Comparison of ENCODE assay signal across 9 cellular contexts in the genomic region with DNA sequence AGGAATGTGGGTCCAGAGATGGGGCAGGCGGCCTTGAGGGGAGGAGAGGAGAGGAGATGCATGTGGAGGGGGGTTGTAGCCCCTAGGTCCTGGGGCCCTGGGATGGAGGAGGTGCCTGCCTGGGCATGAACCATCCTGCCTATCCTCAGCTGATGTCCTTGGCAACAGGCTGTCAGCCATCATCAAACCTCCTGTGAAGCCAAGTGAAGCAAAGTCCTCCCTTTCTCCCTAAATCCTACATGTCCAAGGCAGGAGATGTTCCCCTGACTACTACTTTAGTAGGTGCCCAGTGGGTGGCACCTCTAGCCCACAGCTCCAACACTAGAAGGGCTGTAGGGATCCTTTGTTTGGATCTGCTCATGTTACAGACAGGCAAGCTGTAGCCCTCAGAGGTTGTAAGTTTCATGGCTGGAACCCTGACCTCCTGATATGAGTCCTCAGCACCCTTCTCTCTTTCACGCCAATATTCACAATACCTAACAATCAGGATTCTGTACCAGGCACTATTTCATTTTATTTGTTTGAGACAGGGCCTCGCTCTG.
DNase-seq lines count a peak whose midpoint lies in the region; ATAC-seq and TF ChIP-seq lines count a peak whose summit lies in the region.
"Had no signal": no experiment of that assay in that cellular context is flagged by ENCODE, and none has a peak within 500 bp of the region (broad histone marks: within the 10 kb centered on the region; RNA-seq: fewer than 3 reads in every experiment).

No MANE protein-coding gene starts in this region.

- H3K4me2 ChIP-seq in hepatocyte = no peak overlapping the region

- no peaks in the 10 kb centered on the region for H4K20me1 ChIP-seq in hepatocyte (ENCODE audit: insufficient read depth, poor library complexity, severe bottlenecking)

- H3K27ac ChIP-seq in VCaP (peak overlapping the region; percentile 71; the same call in 1 of the 2 replicates), hepatocyte (no peak overlapping the region), suprapubic skin (no peak overlapping the region), caudate nucleus (ENCODE audit: low read depth, low read length) (no peak overlapping the region)

- WGBS in hepatocyte (ENCODE audit: low lambda C conversion rate, missing lambda C conversion rate) = 100% methylated on average over 3 of the region's 3 CpGs
- WGBS in suprapubic skin = 92% methylated on average over 3 of the region's 3 CpGs

- peaks cover 4% of the 10 kb centered on the region for H3K27me3 ChIP-seq in hepatocyte
- H3K27me3 ChIP-seq in suprapubic skin = no peaks in the 10 kb centered on the region

- no peak for TF ChIP-seq POLR2A in suprapubic skin (IDR thresholded peaks at IDR 0.05)

- DNase-seq in AG20443 (ENCODE audit: low spot score) = peak; percentile 35
- peak; percentile 23 for DNase-seq in HK-2 (ENCODE audit: unreplicated experiment)
- DNase-seq in hepatocyte (ENCODE audit: low spot score) = peak; percentile 18
- no peak for DNase-seq in suprapubic skin (ENCODE audit: low spot score in 2 of 2)
- DNase-seq in caudate nucleus (lab: John Stamatoyannopoulos, UW) = no peak
- DNase-seq in central memory CD4-positive, alpha-beta T cell = no peak
- DNase-seq: stimulated activated naive B cell treated with anti-CD40 and anti-IgM and Interleukin-4, amounts not matched to agents 10 μg/mL and 1 μg/mL and 100 μg/mL, for 72 hours had no signal

- H3K79me2 ChIP-seq in hepatocyte = no peaks in the 10 kb centered on the region

- TF ChIP-seq EP300 in suprapubic skin (IDR thresholded peaks at IDR 0.05) = no peak

- H3K9me3 ChIP-seq in hepatocyte (ENCODE audit: low read depth) (no peaks in the 10 kb centered on the region), suprapubic skin (no peaks in the 10 kb centered on the region)

- no peak overlapping the region for H2AFZ ChIP-seq in hepatocyte

- H3K4me3 ChIP-seq in hepatocyte (no peak overlapping the region), suprapubic skin (no peak overlapping the region)

- H3K4me1 ChIP-seq in hepatocyte (ENCODE audit: insufficient read depth) (no peaks in the 10 kb centered on the region), suprapubic skin (peaks cover 24% of the 10 kb centered on the region)

- no peaks in the 10 kb centered on the region for H3K9me2 ChIP-seq in hepatocyte (replicated peaks; ENCODE audit: insufficient read depth)

- TF ChIP-seq CTCF in VCaP (conservative IDR thresholded peaks at IDR 0.05) = peak; percentile 79
- TF ChIP-seq CTCF in hepatocyte (IDR thresholded peaks at IDR 0.05; ENCODE audit: poor library complexity) = peak; percentile 30
- TF ChIP-seq CTCF in suprapubic skin (IDR thresholded peaks at IDR 0.05) = peak in 1 of 2 donors; percentile 6

- no peaks in the 10 kb centered on the region for H3K36me3 ChIP-seq in hepatocyte (replicated peaks; ENCODE audit: insufficient read depth, low read depth)
- H3K36me3 ChIP-seq in suprapubic skin = no peaks in the 10 kb centered on the region

- ATAC-seq in GM21447 (IDR thresholded peaks at IDR 0.05; ENCODE audit: unreplicated experiment) = no peak

Comparison
In these comparisons a context has a peak if more than half of its experiments do, and no peak if none do; other contexts are left out.
1. DNase-seq: peak in AG20443 (single experiment), HK-2 (single experiment) and hepatocyte (single experiment); none in suprapubic skin (0 of 2), caudate nucleus (0 of 61) and central memory CD4-positive, alpha-beta T cell (single experiment).